Comparison of ENCODE assay signal across 1 cellular context in genomic region chr12:49121047-49121696, GRCh38.
TF ChIP-seq lines count a peak whose summit lies in the region.

No MANE protein-coding gene starts in this region.

TF ChIP-seq in GM12878, 131 proteins besides CTCF, POLR2A, EP300 and RAD21:
- TF ChIP-seq PKNOX1 (IDR thresholded peaks at IDR 0.05) (no peak), ZBTB11 (CRISPR knock-in tag; IDR thresholded peaks at IDR 0.05) (no peak), RELA (IDR thresholded peaks at IDR 0.05; ENCODE audit: borderline replicate concordance, partially characterized antibody) (no peak), MXI1 (IDR thresholded peaks at IDR 0.05; ENCODE audit: low read depth, low read length) (no peak), SMC3 (IDR thresholded peaks at IDR 0.05; ENCODE audit: borderline replicate concordance, low read length) (peak; percentile 19; the same call in 1 of the 2 replicates), RUNX3 (IDR thresholded peaks at IDR 0.05; ENCODE audit: low read length) (no peak), NR2F1 (conservative IDR thresholded peaks at IDR 0.05) (0 out of 2 replicates have a peak, but pooled peaks have one; percentile 19), RCOR1 (conservative IDR thresholded peaks at IDR 0.05; ENCODE audit: low read depth, low read length) (no peak), NFIC (IDR thresholded peaks at IDR 0.05; ENCODE audit: low read depth, low read length) (no peak), ZNF592 (IDR thresholded peaks at IDR 0.05) (no peak), RB1 (IDR thresholded peaks at IDR 0.05; ENCODE audit: borderline replicate concordance) (no peak), GABPA (IDR thresholded peaks at IDR 0.05; ENCODE audit: low read depth) (no peak)
TF ChIP-seq in GM12878: peak in this region for 2.
